In the genomic region with DNA sequence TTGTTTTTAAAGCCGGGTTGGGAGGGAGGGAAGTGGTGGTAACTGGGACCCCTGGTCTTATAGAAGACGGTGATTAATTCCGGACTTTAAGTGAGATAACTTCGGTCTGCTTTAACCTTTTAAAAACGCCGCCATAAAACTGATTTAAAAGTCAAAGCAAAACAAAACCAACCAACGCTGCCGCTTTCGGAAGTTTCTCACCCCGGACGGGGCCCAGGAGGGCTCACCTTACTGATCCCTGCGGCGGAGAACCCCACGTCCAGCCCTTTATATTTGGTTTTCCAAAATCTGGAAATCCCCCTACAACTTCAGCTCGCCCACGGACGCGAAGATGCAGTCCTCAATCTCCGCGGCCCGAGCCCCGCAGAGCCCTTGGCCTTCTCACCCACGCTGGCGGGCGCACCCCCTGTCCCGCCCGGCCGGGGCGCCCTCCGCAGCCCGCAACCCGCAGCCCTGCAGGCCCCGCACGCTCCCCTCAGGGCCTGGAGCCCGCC, we compare ENCODE assay signal across 1 cellular context.
TF ChIP-seq lines count a peak whose summit lies in the region.

No MANE protein-coding gene starts in this region.

TF ChIP-seq in HCT116, 20 proteins besides CTCF, POLR2A, EP300 and RAD21:
- TF ChIP-seq, protein P1, sequence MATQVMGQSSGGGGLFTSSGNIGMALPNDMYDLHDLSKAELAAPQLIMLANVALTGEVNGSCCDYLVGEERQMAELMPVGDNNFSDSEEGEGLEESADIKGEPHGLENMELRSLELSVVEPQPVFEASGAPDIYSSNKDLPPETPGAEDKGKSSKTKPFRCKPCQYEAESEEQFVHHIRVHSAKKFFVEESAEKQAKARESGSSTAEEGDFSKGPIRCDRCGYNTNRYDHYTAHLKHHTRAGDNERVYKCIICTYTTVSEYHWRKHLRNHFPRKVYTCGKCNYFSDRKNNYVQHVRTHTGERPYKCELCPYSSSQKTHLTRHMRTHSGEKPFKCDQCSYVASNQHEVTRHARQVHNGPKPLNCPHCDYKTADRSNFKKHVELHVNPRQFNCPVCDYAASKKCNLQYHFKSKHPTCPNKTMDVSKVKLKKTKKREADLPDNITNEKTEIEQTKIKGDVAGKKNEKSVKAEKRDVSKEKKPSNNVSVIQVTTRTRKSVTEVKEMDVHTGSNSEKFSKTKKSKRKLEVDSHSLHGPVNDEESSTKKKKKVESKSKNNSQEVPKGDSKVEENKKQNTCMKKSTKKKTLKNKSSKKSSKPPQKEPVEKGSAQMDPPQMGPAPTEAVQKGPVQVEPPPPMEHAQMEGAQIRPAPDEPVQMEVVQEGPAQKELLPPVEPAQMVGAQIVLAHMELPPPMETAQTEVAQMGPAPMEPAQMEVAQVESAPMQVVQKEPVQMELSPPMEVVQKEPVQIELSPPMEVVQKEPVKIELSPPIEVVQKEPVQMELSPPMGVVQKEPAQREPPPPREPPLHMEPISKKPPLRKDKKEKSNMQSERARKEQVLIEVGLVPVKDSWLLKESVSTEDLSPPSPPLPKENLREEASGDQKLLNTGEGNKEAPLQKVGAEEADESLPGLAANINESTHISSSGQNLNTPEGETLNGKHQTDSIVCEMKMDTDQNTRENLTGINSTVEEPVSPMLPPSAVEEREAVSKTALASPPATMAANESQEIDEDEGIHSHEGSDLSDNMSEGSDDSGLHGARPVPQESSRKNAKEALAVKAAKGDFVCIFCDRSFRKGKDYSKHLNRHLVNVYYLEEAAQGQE (IDR thresholded peaks at IDR 0.05; ENCODE audit: low read depth), result no peak
- peak; percentile 83 for TF ChIP-seq ZFX (IDR thresholded peaks at IDR 0.05)
